In genomic region chr19:36436531-36436930, GRCh38 we compare ENCODE assay signal across 15 cellular contexts. TPM values are rescaled to one million over a fixed set of nuclear protein-coding genes. Genes with fewer than 3 reads are reported as not detected.
DNase-seq lines count a peak whose midpoint lies in the region; ATAC-seq, FAIRE-seq and TF ChIP-seq lines count a peak whose summit lies in the region.
"Had no signal": no experiment of that assay in that cellular context is flagged by ENCODE, and none has a peak within 500 bp of the region (broad histone marks: within the 10 kb centered on the region; RNA-seq: fewer than 3 reads in every experiment).

No MANE protein-coding gene starts in this region.

- no peaks in the 10 kb centered on the region for H3K36me3 Mint-ChIP-seq in activated CD4-positive, alpha-beta memory T cell treated with anti-CD3 and anti-CD28 coated beads, Interleukin-2, amount 10 ng/mL, durations not matched to agents 7 days and 5 days (ENCODE audit: low read depth)

- DNase-seq in HepG2 (ENCODE audit: low spot score) (no peak), right lobe of liver (no peak), PC-3 (peak; percentile 3), fibroblast of mammary gland (ENCODE audit: low read depth) (peak; percentile 27), medulla oblongata (ENCODE audit: extremely low spot score) (no peak)
- DNase-seq in activated CD4-positive, alpha-beta memory T cell treated with anti-CD3 and anti-CD28 coated beads, Interleukin-2, amount 10 ng/mL, durations not matched to agents 7 days and 5 days, result no peak
- no peak for DNase-seq in activated naive CD4-positive, alpha-beta T cell treated with Interleukin-2 at 50 U/mL for 16 hours
- DNase-seq: activated gamma-delta T cell, COR-L47, MV-4-11, T-helper 1 cell, WERI-Rb-1 had no signal

- no peaks in the 10 kb centered on the region for H3K9me2 ChIP-seq in PC-3 (replicated peaks; ENCODE audit: low read length)

- intact Hi-C loops in HepG2 (cut with micrococcal nuclease; ENCODE audit: unreplicated experiment), result no loop called here
- intact Hi-C loops in right lobe of liver (cut with DNase I), result no loop called here
- intact Hi-C loops in PC-3 (cut with micrococcal nuclease), result no loop called here

- no peaks in the 10 kb centered on the region for H3K4me1 Mint-ChIP-seq in activated CD4-positive, alpha-beta memory T cell treated with anti-CD3 and anti-CD28 coated beads, Interleukin-2, amount 10 ng/mL, durations not matched to agents 7 days and 5 days
- H3K4me1 Mint-ChIP-seq: nephron had no signal

- H3K36me3 ChIP-seq in HepG2 (replicated peaks in 1 of 2; ENCODE audit: control insufficient read depth in 1 of 2, insufficient read depth in 2 of 2, low read length in 2 of 2) (no peaks in the 10 kb centered on the region), right lobe of liver (no peaks in the 10 kb centered on the region), PC-3 (ENCODE audit: low read depth, low read length) (no peaks in the 10 kb centered on the region)
- H3K36me3 ChIP-seq: right atrium auricular region, WERI-Rb-1 had no signal

- H3K9me3 ChIP-seq in HepG2 (ENCODE audit: low read length) (0 out of 2 replicates have a peak, but pooled peaks cover 4% of the 10 kb centered on the region), right lobe of liver (peaks cover 0 to 3% (median 0%) of the 10 kb centered on the region in 4 donors), PC-3 (ENCODE audit: low read length) (no peaks in the 10 kb centered on the region)

- H3K27me3 ChIP-seq in HepG2 (ENCODE audit: control insufficient read depth in 1 of 2, insufficient read depth in 2 of 2, low read length in 2 of 2) (no peaks in the 10 kb centered on the region), right lobe of liver (no peaks in the 10 kb centered on the region), PC-3 (ENCODE audit: low read length) (no peaks in the 10 kb centered on the region)
- H3K27me3 ChIP-seq: right atrium auricular region had no signal

- no peak overlapping the region for H3K27ac Mint-ChIP-seq in activated CD4-positive, alpha-beta memory T cell treated with anti-CD3 and anti-CD28 coated beads, Interleukin-2, amount 10 ng/mL, durations not matched to agents 7 days and 5 days
- H3K27ac Mint-ChIP-seq: nephron had no signal

- no peak overlapping the region for H3K4me3 Mint-ChIP-seq in activated CD4-positive, alpha-beta memory T cell treated with anti-CD3 and anti-CD28 coated beads, Interleukin-2, amount 10 ng/mL, durations not matched to agents 7 days and 5 days
- H3K4me3 Mint-ChIP-seq: nephron had no signal

- POLR2A ChIA-PET in HepG2 (lab: Yijun Ruan, JAX), result no interaction called here
- POLR2A ChIA-PET in PC-3 (lab: Charles Lee; ENCODE audit: unreplicated experiment), result no interaction called here
- POLR2A ChIA-PET in activated CD4-positive, alpha-beta memory T cell treated with anti-CD3 and anti-CD28 coated beads, Interleukin-2, amount 10 ng/mL, durations not matched to agents 7 days and 5 days (lab: Charles Lee), result no interaction called here

- H3K79me2 ChIP-seq in HepG2 (ENCODE audit: insufficient read depth, low read length) (no peaks in the 10 kb centered on the region), PC-3 (ENCODE audit: low read length) (no peaks in the 10 kb centered on the region)

- H3K4me2 ChIP-seq in HepG2 (ENCODE audit: low read depth, low read length), result no peak overlapping the region
- no peak overlapping the region for H3K4me2 ChIP-seq in PC-3 (ENCODE audit: low read length)

- H3K4me3 ChIP-seq in HepG2 (replicated peaks in 1 of 3; ENCODE audit: insufficient read depth in 1 of 3, low read depth in 2 of 3, low read length in 3 of 3), result no peak overlapping the region
- H3K4me3 ChIP-seq in right lobe of liver, result no peak overlapping the region
- no peak overlapping the region for H3K4me3 ChIP-seq in PC-3 (ENCODE audit: low read length)
- H3K4me3 ChIP-seq in fibroblast of mammary gland (ENCODE audit: control insufficient read depth, low read depth, low read length), result no peak overlapping the region
- H3K4me3 ChIP-seq: right atrium auricular region had no signal

- in situ Hi-C loops in HepG2 (cut with HindIII; ENCODE audit: extremely low pct_ligation_motif_present, low pct_unique_long_range_greater_than_20kb), result no loop called here

- TF ChIP-seq POLR2A in HepG2 (IDR thresholded peaks at IDR 0.05; ENCODE audit: insufficient read depth in 1 of 2, low read depth in 2 of 2, low read length in 2 of 2), result no peak
- no peak for TF ChIP-seq POLR2A in right lobe of liver (IDR thresholded peaks at IDR 0.05)

- no peak for TF ChIP-seq CTCF in HepG2 (CRISPR knock-in tag; IDR thresholded peaks at IDR 0.05)
- no peak for TF ChIP-seq CTCF in right lobe of liver (IDR thresholded peaks at IDR 0.05)
- TF ChIP-seq CTCF in PC-3 (conservative IDR thresholded peaks at IDR 0.05; ENCODE audit: low read depth, low read length), result no peak
- TF ChIP-seq CTCF in fibroblast of mammary gland (conservative IDR thresholded peaks at IDR 0.05; ENCODE audit: control insufficient read depth, insufficient read depth, low read depth, low read length), result no peak

- H2AFZ ChIP-seq in HepG2 (ENCODE audit: low read length), result no peak overlapping the region
- no peak overlapping the region for H2AFZ ChIP-seq in PC-3 (ENCODE audit: low read length)

- no peak for ATAC-seq in HepG2
- ATAC-seq in right lobe of liver, result no peak
- no peak for ATAC-seq in PC-3
- no peak for ATAC-seq in HG02885 (IDR thresholded peaks at IDR 0.05; ENCODE audit: poor library complexity, unreplicated experiment)

- FAIRE-seq in HepG2 (lab: Jason Lieb, UNC), result no peak

- BruUV-seq in HepG2 (replicated peaks; lab: Mats Ljungman, UMichigan) (no TSS peak), PC-3 (replicated peaks; lab: Mats Ljungman, UMichigan) (no TSS peak)

- H3K9ac ChIP-seq in HepG2 (ENCODE audit: insufficient read depth, low read depth, low read length) (no peak overlapping the region), PC-3 (ENCODE audit: low read length) (no peak overlapping the region)

- H3F3A ChIP-seq in PC-3 (ENCODE audit: low read length, unreplicated experiment), result no peaks in the 10 kb centered on the region

- whole genome bisulfite sequencing in HepG2 (ENCODE audit: low lambda C conversion rate), result 2% methylated on average over 2 of the region's 2 CpGs
- WGBS in right lobe of liver (ENCODE audit: insufficient coverage, low coverage, low lambda C conversion rate, missing lambda C conversion rate), result 28% methylated on average over 2 of the region's 2 CpGs

- H3K27ac ChIP-seq in HepG2 (ENCODE audit: extremely low read length, insufficient read depth, low read length) (no peak overlapping the region), right lobe of liver (no peak overlapping the region), PC-3 (ENCODE audit: low read length) (no peak overlapping the region)
- H3K27ac ChIP-seq: right atrium auricular region, WERI-Rb-1 had no signal

- H3K4me1 ChIP-seq in HepG2 (ENCODE audit: insufficient read depth, low read length) (no peaks in the 10 kb centered on the region), right lobe of liver (no peaks in the 10 kb centered on the region), PC-3 (ENCODE audit: insufficient read depth, low read length) (no peaks in the 10 kb centered on the region)
- H3K4me1 ChIP-seq: right atrium auricular region had no signal

- no peaks in the 10 kb centered on the region for H3K27me3 Mint-ChIP-seq in activated CD4-positive, alpha-beta memory T cell treated with anti-CD3 and anti-CD28 coated beads, Interleukin-2, amount 10 ng/mL, durations not matched to agents 7 days and 5 days

- H4K20me1 ChIP-seq in HepG2 (ENCODE audit: insufficient read depth, low read length), result no peaks in the 10 kb centered on the region
- H4K20me1 ChIP-seq in PC-3 (ENCODE audit: low read length), result no peaks in the 10 kb centered on the region

- peaks cover 28% of the 10 kb centered on the region for H3K9me3 Mint-ChIP-seq in activated CD4-positive, alpha-beta memory T cell treated with anti-CD3 and anti-CD28 coated beads, Interleukin-2, amount 10 ng/mL, durations not matched to agents 7 days and 5 days

- no peak for TF ChIP-seq RAD21 in HepG2 (CRISPR knock-in tag; IDR thresholded peaks at IDR 0.05)

- CTCF ChIA-PET in HepG2 (lab: Yijun Ruan, JAX; ENCODE audit: low intra/inter-chr PET ratio, low total read pairs), result no interaction called here
- CTCF ChIA-PET in PC-3 (lab: Charles Lee), result no interaction called here
- CTCF ChIA-PET in activated CD4-positive, alpha-beta memory T cell treated with anti-CD3 and anti-CD28 coated beads, Interleukin-2, amount 10 ng/mL, durations not matched to agents 7 days and 5 days (lab: Charles Lee), result interaction anchor here (0.5 kb wide), 1 partner anchor 220 kb away, joined by 3 read pairs; no protein-coding TSS in a partner anchor

- TF ChIP-seq EP300 in HepG2 (IDR thresholded peaks at IDR 0.05; ENCODE audit: low read depth in 2 of 2, low read length in 2 of 2) (no peak), HepG2 (CRISPR knock-in tag; IDR thresholded peaks at IDR 0.05; ENCODE audit: borderline replicate concordance) (no peak)

RNA-seq across cellular contexts. Expression of gene ZFP82, which starts 18.1 kb away (rescaled TPM):
- total RNA-seq in HepG2 (2016; rRNA removed; fragmentation: Illumina TruSeq; extraction: Trizol) (4.3 and 7.1 TPM in 2 replicates), right lobe of liver (1 to 10 TPM in 1 of 6 experiments, under 1 TPM in 5; 0.26 to 1.2 (median 0.74) TPM), PC-3 (2014; rRNA removed) (0.35 and 0.36 TPM in 2 replicates)
- total RNA-seq in HepG2 (2016; cell fraction: cytosol; rRNA removed; fragmentation: Illumina TruSeq; extraction: Trizol; ENCODE audit: low read depth), result 0.40 and 0.71 TPM in 2 replicates
- 3.9 and 6.7 TPM in 2 replicates for total RNA-seq in HepG2 (2016; cell fraction: insoluble cytoplasmic fraction; rRNA removed; fragmentation: Illumina TruSeq; extraction: Trizol)
- 2.5 and 2.8 TPM in 2 replicates for total RNA-seq in HepG2 (2016; cell fraction: membrane; rRNA removed; fragmentation: Illumina TruSeq; extraction: Trizol)
- total RNA-seq in HepG2 (2016; cell fraction: nucleus; rRNA removed; fragmentation: Illumina TruSeq; extraction: Trizol), result 4.2 and 5.5 TPM in 2 replicates
- polyA plus RNA-seq in HepG2 (2011; rRNA removed), result 1.5 and 1.7 TPM in 2 replicates
- polyA plus RNA-seq in HepG2 (2011; cell fraction: cytosol; rRNA removed), result 0.70 and 1.0 TPM in 2 replicates
- 1.7 and 1.8 TPM in 2 replicates for polyA plus RNA-seq in HepG2 (2011; cell fraction: nucleus; rRNA removed)
- polyA plus RNA-seq in HepG2 (2012), result 2.3 and 2.5 TPM in 2 replicates
- polyA plus RNA-seq in HepG2 (2016; cell fraction: cytosol; fragmentation: Illumina TruSeq; extraction: Trizol; ENCODE audit: low read depth), result 0.16 and 0.27 TPM in 2 replicates
- polyA plus RNA-seq in HepG2 (2016; cell fraction: insoluble cytoplasmic fraction; fragmentation: Illumina TruSeq; extraction: Trizol; ENCODE audit: low read depth), result 3.8 and 4.2 TPM in 2 replicates
- 0.73 and 0.86 TPM in 2 replicates for polyA plus RNA-seq in HepG2 (2016; cell fraction: membrane; fragmentation: Illumina TruSeq; extraction: Trizol; ENCODE audit: low read depth)
- polyA plus RNA-seq in HepG2 (2016; cell fraction: nucleus; fragmentation: Illumina TruSeq; extraction: Trizol; ENCODE audit: insufficient read depth, low read depth), result 4.0 and 4.3 TPM in 2 replicates
- polyA minus RNA-seq in HepG2 (2011; rRNA and poly(A)+ RNA removed; ENCODE audit: low replicate concordance), result 2.8 and 4.4 TPM in 2 replicates
- polyA minus RNA-seq in HepG2 (2011; cell fraction: cytosol; rRNA and poly(A)+ RNA removed), result 2.7 and 2.8 TPM in 2 replicates
- polyA minus RNA-seq in HepG2 (2011; cell fraction: nucleus; rRNA and poly(A)+ RNA removed), result 7.3 and 10.7 TPM in 2 replicates
- total RNA-seq in activated CD4-positive, alpha-beta memory T cell treated with anti-CD3 and anti-CD28 coated beads, Interleukin-2, amount 10 ng/mL, durations not matched to agents 7 days and 5 days, result 1 to 10 TPM; 3.9 to 4.2 TPM

RNA-seq across cellular contexts. Expression of gene ZNF566, which starts 52.8 kb away (rescaled TPM):
- 13.7 and 19.0 TPM in 2 replicates for total RNA-seq in HepG2 (2016; rRNA removed; fragmentation: Illumina TruSeq; extraction: Trizol)
- 5.5 and 6.3 TPM in 2 replicates for total RNA-seq in HepG2 (2016; cell fraction: cytosol; rRNA removed; fragmentation: Illumina TruSeq; extraction: Trizol; ENCODE audit: low read depth)
- 11.4 and 18.0 TPM in 2 replicates for total RNA-seq in HepG2 (2016; cell fraction: insoluble cytoplasmic fraction; rRNA removed; fragmentation: Illumina TruSeq; extraction: Trizol)
- total RNA-seq in HepG2 (2016; cell fraction: membrane; rRNA removed; fragmentation: Illumina TruSeq; extraction: Trizol), result 8.9 and 10.3 TPM in 2 replicates
- 12.0 and 14.2 TPM in 2 replicates for total RNA-seq in HepG2 (2016; cell fraction: nucleus; rRNA removed; fragmentation: Illumina TruSeq; extraction: Trizol)
- polyA plus RNA-seq in HepG2 (2011; rRNA removed), result 4.8 and 5.9 TPM in 2 replicates
- polyA plus RNA-seq in HepG2 (2011; cell fraction: cytosol; rRNA removed), result 3.5 and 4.2 TPM in 2 replicates
- 5.7 and 6.7 TPM in 2 replicates for polyA plus RNA-seq in HepG2 (2011; cell fraction: nucleus; rRNA removed)
- 4.9 and 7.4 TPM in 2 replicates for polyA plus RNA-seq in HepG2 (2012)
- 0.32 and 0.90 TPM in 2 replicates for polyA plus RNA-seq in HepG2 (2016; cell fraction: cytosol; fragmentation: Illumina TruSeq; extraction: Trizol; ENCODE audit: low read depth)
- 10.9 and 11.3 TPM in 2 replicates for polyA plus RNA-seq in HepG2 (2016; cell fraction: insoluble cytoplasmic fraction; fragmentation: Illumina TruSeq; extraction: Trizol; ENCODE audit: low read depth)
- 2.0 and 2.5 TPM in 2 replicates for polyA plus RNA-seq in HepG2 (2016; cell fraction: membrane; fragmentation: Illumina TruSeq; extraction: Trizol; ENCODE audit: low read depth)
- polyA plus RNA-seq in HepG2 (2016; cell fraction: nucleus; fragmentation: Illumina TruSeq; extraction: Trizol; ENCODE audit: insufficient read depth, low read depth), result 10.8 and 12.6 TPM in 2 replicates
- polyA minus RNA-seq in HepG2 (2011; rRNA and poly(A)+ RNA removed; ENCODE audit: low replicate concordance), result 4.3 and 6.3 TPM in 2 replicates
- 3.7 and 4.8 TPM in 2 replicates for polyA minus RNA-seq in HepG2 (2011; cell fraction: cytosol; rRNA and poly(A)+ RNA removed)
- 15.5 and 16.7 TPM in 2 replicates for polyA minus RNA-seq in HepG2 (2011; cell fraction: nucleus; rRNA and poly(A)+ RNA removed)
- total RNA-seq in right lobe of liver, result 1 to 10 TPM; 4.1 to 7.8 (median 5.1) TPM
- 3.1 and 7.8 TPM in 2 replicates for total RNA-seq in PC-3 (2014; rRNA removed)
- total RNA-seq in activated CD4-positive, alpha-beta memory T cell treated with anti-CD3 and anti-CD28 coated beads, Interleukin-2, amount 10 ng/mL, durations not matched to agents 7 days and 5 days, result 1 to 10 TPM; 8.5 to 8.7 TPM

RNA-seq across cellular contexts. Expression of gene ZFP14, which starts 57.5 kb away (rescaled TPM):
- total RNA-seq in HepG2 (2016; rRNA removed; fragmentation: Illumina TruSeq; extraction: Trizol), result 5.0 and 5.7 TPM in 2 replicates
- total RNA-seq in HepG2 (2016; cell fraction: cytosol; rRNA removed; fragmentation: Illumina TruSeq; extraction: Trizol; ENCODE audit: low read depth), result 0.51 and 0.88 TPM in 2 replicates
- 4.5 and 6.5 TPM in 2 replicates for total RNA-seq in HepG2 (2016; cell fraction: insoluble cytoplasmic fraction; rRNA removed; fragmentation: Illumina TruSeq; extraction: Trizol)
- total RNA-seq in HepG2 (2016; cell fraction: membrane; rRNA removed; fragmentation: Illumina TruSeq; extraction: Trizol), result 1.7 and 3.0 TPM in 2 replicates
- 8.3 and 8.4 TPM in 2 replicates for total RNA-seq in HepG2 (2016; cell fraction: nucleus; rRNA removed; fragmentation: Illumina TruSeq; extraction: Trizol)
- 1.9 and 2.0 TPM in 2 replicates for polyA plus RNA-seq in HepG2 (2011; rRNA removed)
- polyA plus RNA-seq in HepG2 (2011; cell fraction: cytosol; rRNA removed), result 0.46 and 0.51 TPM in 2 replicates
- 1.9 and 2.5 TPM in 2 replicates for polyA plus RNA-seq in HepG2 (2011; cell fraction: nucleus; rRNA removed)
- 1.7 and 2.6 TPM in 2 replicates for polyA plus RNA-seq in HepG2 (2012)
- 0.26 and 0.36 TPM in 2 replicates for polyA plus RNA-seq in HepG2 (2016; cell fraction: cytosol; fragmentation: Illumina TruSeq; extraction: Trizol; ENCODE audit: low read depth)
- 2.7 and 2.8 TPM in 2 replicates for polyA plus RNA-seq in HepG2 (2016; cell fraction: insoluble cytoplasmic fraction; fragmentation: Illumina TruSeq; extraction: Trizol; ENCODE audit: low read depth)
- polyA plus RNA-seq in HepG2 (2016; cell fraction: membrane; fragmentation: Illumina TruSeq; extraction: Trizol; ENCODE audit: low read depth), result 0.64 TPM in 2 replicates
- 5.1 and 6.1 TPM in 2 replicates for polyA plus RNA-seq in HepG2 (2016; cell fraction: nucleus; fragmentation: Illumina TruSeq; extraction: Trizol; ENCODE audit: insufficient read depth, low read depth)
- polyA minus RNA-seq in HepG2 (2011; rRNA and poly(A)+ RNA removed; ENCODE audit: low replicate concordance), result 1.6 and 2.2 TPM in 2 replicates
- polyA minus RNA-seq in HepG2 (2011; cell fraction: cytosol; rRNA and poly(A)+ RNA removed), result 1.6 and 3.0 TPM in 2 replicates
- polyA minus RNA-seq in HepG2 (2011; cell fraction: nucleus; rRNA and poly(A)+ RNA removed), result 9.7 and 9.8 TPM in 2 replicates
- total RNA-seq in right lobe of liver, result 1 to 10 TPM; 1.1 to 1.9 (median 1.8) TPM
- total RNA-seq in PC-3 (2014; rRNA removed), result 0.40 and 0.73 TPM in 2 replicates
- total RNA-seq in activated CD4-positive, alpha-beta memory T cell treated with anti-CD3 and anti-CD28 coated beads, Interleukin-2, amount 10 ng/mL, durations not matched to agents 7 days and 5 days, result 1 to 10 TPM; 5.1 to 5.4 TPM

Comparison
In these comparisons a context has a peak if more than half of its experiments do, and no peak if none do; other contexts are left out.
1. DNase-seq: peak in PC-3 (single experiment) and fibroblast of mammary gland (single experiment); none in HepG2 (single experiment), right lobe of liver (0 of 3), medulla oblongata (single experiment), activated CD4-positive, alpha-beta memory T cell treated with anti-CD3 and anti-CD28 coated beads, Interleukin-2, amount 10 ng/mL, durations not matched to agents 7 days and 5 days (single experiment) and activated naive CD4-positive, alpha-beta T cell treated with Interleukin-2 at 50 U/mL for 16 hours (single experiment).